Comparison of ENCODE assay signal across 4 cellular contexts in the genomic region with DNA sequence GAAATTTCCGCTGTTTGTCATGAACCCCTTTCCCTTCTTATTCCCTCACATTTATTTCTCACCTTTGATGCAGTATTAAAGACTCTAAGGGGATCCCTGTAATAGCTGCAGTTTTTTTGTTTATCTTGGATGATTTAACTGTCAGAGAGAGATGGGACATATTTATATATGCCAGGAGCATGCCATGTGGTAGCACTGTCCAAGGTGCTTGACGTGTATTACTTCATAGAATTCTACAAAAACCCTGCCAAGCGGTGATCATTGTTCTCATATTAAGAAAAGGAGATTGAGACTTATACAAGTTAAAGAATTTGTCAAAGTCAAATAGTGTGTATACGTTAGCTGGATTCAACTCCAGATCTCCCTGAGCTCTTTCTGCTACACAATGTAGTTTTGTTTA.
TF ChIP-seq lines count a peak whose summit lies in the region.

No MANE protein-coding gene starts in this region.

TF ChIP-seq in HepG2, 621 proteins besides CTCF, POLR2A, EP300 and RAD21:
- TF ChIP-seq MIER2 (CRISPR knock-in tag; IDR thresholded peaks at IDR 0.05) (peak; percentile 72; the same call in 1 of the 2 replicates), KLF9 (CRISPR knock-in tag; IDR thresholded peaks at IDR 0.05; ENCODE audit: low read depth) (no peak), ZSCAN30 (CRISPR knock-in tag; IDR thresholded peaks at IDR 0.05) (no peak), PLRG1 (conservative IDR thresholded peaks at IDR 0.05) (no peak), REST (IDR thresholded peaks at IDR 0.05; ENCODE audit: borderline replicate concordance in 1 of 2, low read depth in 1 of 2, low read length in 2 of 2) (peak in 1 of 2 experiments; percentile 90; a peak in 3 of 4 replicates)

TF ChIP-seq in HCT116, 20 proteins besides CTCF, POLR2A, EP300 and RAD21:
- TF ChIP-seq CBX3 (IDR thresholded peaks at IDR 0.05; ENCODE audit: low read depth) = no peak
- TF ChIP-seq REST (IDR thresholded peaks at IDR 0.05; ENCODE audit: low read depth) = peak; percentile 37
TF ChIP-seq in HCT116: peak in this region for 1.

TF ChIP-seq in Ishikawa, 13 proteins besides CTCF, POLR2A, EP300 and RAD21:
- TF ChIP-seq MAX (IDR thresholded peaks at IDR 0.05) (peak; percentile 67), YY1 (IDR thresholded peaks at IDR 0.05; ENCODE audit: low read depth) (no peak), REST (IDR thresholded peaks at IDR 0.05; ENCODE audit: low read depth) (peak; percentile 81), ZBTB7A (IDR thresholded peaks at IDR 0.05; ENCODE audit: low read depth) (no peak)

TF ChIP-seq in GM12878, 131 proteins besides CTCF, POLR2A, EP300 and RAD21:
- no peak for TF ChIP-seq NFXL1 (IDR thresholded peaks at IDR 0.05; ENCODE audit: borderline replicate concordance)
- peak; percentile 24; the same call in 1 of the 2 replicates for TF ChIP-seq REST (IDR thresholded peaks at IDR 0.05; ENCODE audit: low read depth, low read length)
